Comparison of ENCODE assay signal across 2 cellular contexts in genomic region chr20:59812286-59813125, GRCh38.
TF ChIP-seq lines count a peak whose summit lies in the region.

No MANE protein-coding gene starts in this region.

TF ChIP-seq in SK-N-SH, 30 proteins besides CTCF, POLR2A, EP300 and RAD21 (continued from another document):
- no peak for TF ChIP-seq RXRA (IDR thresholded peaks at IDR 0.05; ENCODE audit: borderline replicate concordance, low read depth)
- no peak for TF ChIP-seq JUND (IDR thresholded peaks at IDR 0.05)
- TF ChIP-seq, protein P1, sequence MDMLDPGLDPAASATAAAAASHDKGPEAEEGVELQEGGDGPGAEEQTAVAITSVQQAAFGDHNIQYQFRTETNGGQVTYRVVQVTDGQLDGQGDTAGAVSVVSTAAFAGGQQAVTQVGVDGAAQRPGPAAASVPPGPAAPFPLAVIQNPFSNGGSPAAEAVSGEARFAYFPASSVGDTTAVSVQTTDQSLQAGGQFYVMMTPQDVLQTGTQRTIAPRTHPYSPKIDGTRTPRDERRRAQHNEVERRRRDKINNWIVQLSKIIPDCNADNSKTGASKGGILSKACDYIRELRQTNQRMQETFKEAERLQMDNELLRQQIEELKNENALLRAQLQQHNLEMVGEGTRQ (IDR thresholded peaks at IDR 0.05; ENCODE audit: borderline replicate concordance, low read depth, low read length): no peak

TF ChIP-seq in SK-N-SH treated with all-trans-retinoic acid at 6 μM for 48 hours, 23 proteins besides CTCF, POLR2A, EP300 and RAD21 (continued from another document):
- TF ChIP-seq TSHZ2 (CRISPR knock-in tag; IDR thresholded peaks at IDR 0.05) (no peak), BACH2 (CRISPR knock-in tag; IDR thresholded peaks at IDR 0.05; ENCODE audit: borderline replicate concordance) (no peak), ESRRG (CRISPR knock-in tag; IDR thresholded peaks at IDR 0.05) (no peak), ZC3H10 (CRISPR knock-in tag; IDR thresholded peaks at IDR 0.05) (no peak), ISL1 (CRISPR knock-in tag; IDR thresholded peaks at IDR 0.05) (no peak), CREB5 (CRISPR knock-in tag; IDR thresholded peaks at IDR 0.05; ENCODE audit: low read depth) (no peak), ARNTL (CRISPR knock-in tag; IDR thresholded peaks at IDR 0.05; ENCODE audit: borderline replicate concordance, low read depth) (no peak), PPARA (CRISPR knock-in tag; IDR thresholded peaks at IDR 0.05; ENCODE audit: borderline replicate concordance) (no peak), SNAI2 (CRISPR knock-in tag; IDR thresholded peaks at IDR 0.05) (no peak), ZNF70 (CRISPR knock-in tag; IDR thresholded peaks at IDR 0.05) (no peak)
TF ChIP-seq in SK-N-SH treated with all-trans-retinoic acid at 6 μM for 48 hours: peak in this region for 0.
